ENCODE assay signal across 11 cellular contexts in the genomic region with DNA sequence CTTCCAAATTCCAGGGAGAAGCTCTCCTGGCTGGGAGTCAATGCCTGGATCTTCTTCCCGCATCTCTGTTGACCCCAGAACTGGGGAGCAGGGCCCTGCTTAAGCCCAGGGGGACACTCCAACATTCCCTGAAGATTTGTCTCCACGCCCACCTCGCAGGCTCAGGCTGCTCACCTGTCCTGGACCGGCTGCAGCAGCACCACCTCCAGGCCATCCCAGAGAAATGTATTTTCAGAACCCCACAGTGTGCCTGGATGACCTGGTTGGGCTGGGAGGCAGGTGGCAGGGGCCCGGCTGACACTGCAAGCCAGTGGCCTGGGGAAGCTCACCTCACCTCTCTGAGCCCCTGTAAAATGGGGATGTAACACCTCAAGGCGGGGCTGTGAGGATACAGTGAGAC. TPM values are rescaled to one million over a fixed set of nuclear protein-coding genes. Genes with fewer than 3 reads are reported as not detected.
DNase-seq lines count a peak whose midpoint lies in the region; ATAC-seq and TF ChIP-seq lines count a peak whose summit lies in the region.
"Had no signal": no experiment of that assay in that cellular context is flagged by ENCODE, and none has a peak within 500 bp of the region (broad histone marks: within the 10 kb centered on the region; RNA-seq: fewer than 3 reads in every experiment).

No MANE protein-coding gene starts in this region.

- H2AFZ ChIP-seq in GM23338, result peak overlapping the region; percentile 83

- intact Hi-C loops in left colon (cut with DNase I, micrococcal nuclease) (no loop called here), left lung (cut with DNase I) (no loop called here)

- no peak overlapping the region for H3K4me3 Mint-ChIP-seq in GM23338
- H3K4me3 Mint-ChIP-seq: brain had no signal

- H4K20me1 ChIP-seq in GM23338 (replicated peaks; ENCODE audit: insufficient read depth), result no peaks in the 10 kb centered on the region

- H3K36me3 ChIP-seq in GM23338 (ENCODE audit: insufficient read depth) (no peaks in the 10 kb centered on the region), left lung (no peaks in the 10 kb centered on the region), MG63 (no peaks in the 10 kb centered on the region)
- H3K36me3 ChIP-seq: right atrium auricular region had no signal

- H3K27ac ChIP-seq in GM23338 (ENCODE audit: low read depth) (no peak overlapping the region), VCaP (no peak overlapping the region), left lung (no peak overlapping the region)
- H3K27ac ChIP-seq: right atrium auricular region had no signal

- H3K4me1 ChIP-seq in GM23338 (ENCODE audit: insufficient read depth) (no peaks in the 10 kb centered on the region), left lung (peaks cover 0 to 6% of the 10 kb centered on the region in 2 donors)

- peak; percentile 13 for DNase-seq in DMS 273 (lab: John Stamatoyannopoulos, UW; ENCODE audit: unreplicated experiment)
- no peak for DNase-seq in DMS 273 treated with DMSO at 0.1 percent for 48 hours (lab: John Stamatoyannopoulos, UW)
- peak; percentile 86 for DNase-seq in GM23338 (ENCODE audit: low spot score)
- DNase-seq in left colon, result no peak
- no peak for DNase-seq in left lung
- DNase-seq in MG63, result no peak
- DNase-seq: NCI-H1417 treated with DMSO at 0.1 percent for 48 hours had no signal

- ATAC-seq in GM23338 (peak; percentile 91), left colon (peak; percentile 46), left lung (no peak), HG02970 (IDR thresholded peaks at IDR 0.05; ENCODE audit: low FRiP score, unreplicated experiment) (no peak)

- no peaks in the 10 kb centered on the region for H3K79me2 ChIP-seq in GM23338 (replicated peaks; ENCODE audit: insufficient read depth)

- no peaks in the 10 kb centered on the region for H3K9me3 Mint-ChIP-seq in GM23338
- H3K9me3 Mint-ChIP-seq: brain had no signal

- no peak overlapping the region for H3K27ac Mint-ChIP-seq in GM23338
- H3K27ac Mint-ChIP-seq: brain had no signal

- H3K9me2 ChIP-seq in GM23338 (ENCODE audit: insufficient read depth), result no peaks in the 10 kb centered on the region

- H3K27me3 ChIP-seq in GM23338 (ENCODE audit: insufficient read depth) (0 out of 2 replicates have a peak, but pooled peaks cover 5% of the 10 kb centered on the region), left lung (peaks cover 2 to 88% of the 10 kb centered on the region in 2 donors), MG63 (peaks cover 3% of the 10 kb centered on the region; the same call in 1 of the 2 replicates)

- H3K4me3 ChIP-seq in GM23338, result no peak overlapping the region
- H3K4me3 ChIP-seq in left lung, result no peak overlapping the region
- no peak overlapping the region for H3K4me3 ChIP-seq in MG63
- H3K4me3 ChIP-seq: right atrium auricular region had no signal

- 0 out of 3 replicates have a peak, but pooled peaks cover 3% of the 10 kb centered on the region for H3K4me1 Mint-ChIP-seq in GM23338

- H3K9me3 ChIP-seq in left lung, result no peaks in the 10 kb centered on the region
- no peaks in the 10 kb centered on the region for H3K9me3 ChIP-seq in MG63
- H3K9me3 ChIP-seq: right atrium auricular region had no signal

- H3K36me3 Mint-ChIP-seq in GM23338 (ENCODE audit: low read depth), result no peaks in the 10 kb centered on the region
- H3K36me3 Mint-ChIP-seq: brain had no signal

- no peaks in the 10 kb centered on the region for H3F3A ChIP-seq in GM23338 (replicated peaks; ENCODE audit: low read depth)

- no peak overlapping the region for H3K4me2 ChIP-seq in GM23338

- H3K27me3 Mint-ChIP-seq in GM23338 (ENCODE audit: insufficient read depth, low read depth, poor library complexity), result peaks cover 5% of the 10 kb centered on the region

- TF ChIP-seq CTCF in GM23338 (conservative IDR thresholded peaks at IDR 0.05; ENCODE audit: low read depth in 2 of 2) (peak; percentile 62 to 83), VCaP (conservative IDR thresholded peaks at IDR 0.05) (peak; percentile 78), left lung (IDR thresholded peaks at IDR 0.05) (no peak)

TF ChIP-seq in GM23338, 12 proteins besides CTCF, POLR2A, EP300 and RAD21 (continues in another document):
- TF ChIP-seq, protein P1, sequence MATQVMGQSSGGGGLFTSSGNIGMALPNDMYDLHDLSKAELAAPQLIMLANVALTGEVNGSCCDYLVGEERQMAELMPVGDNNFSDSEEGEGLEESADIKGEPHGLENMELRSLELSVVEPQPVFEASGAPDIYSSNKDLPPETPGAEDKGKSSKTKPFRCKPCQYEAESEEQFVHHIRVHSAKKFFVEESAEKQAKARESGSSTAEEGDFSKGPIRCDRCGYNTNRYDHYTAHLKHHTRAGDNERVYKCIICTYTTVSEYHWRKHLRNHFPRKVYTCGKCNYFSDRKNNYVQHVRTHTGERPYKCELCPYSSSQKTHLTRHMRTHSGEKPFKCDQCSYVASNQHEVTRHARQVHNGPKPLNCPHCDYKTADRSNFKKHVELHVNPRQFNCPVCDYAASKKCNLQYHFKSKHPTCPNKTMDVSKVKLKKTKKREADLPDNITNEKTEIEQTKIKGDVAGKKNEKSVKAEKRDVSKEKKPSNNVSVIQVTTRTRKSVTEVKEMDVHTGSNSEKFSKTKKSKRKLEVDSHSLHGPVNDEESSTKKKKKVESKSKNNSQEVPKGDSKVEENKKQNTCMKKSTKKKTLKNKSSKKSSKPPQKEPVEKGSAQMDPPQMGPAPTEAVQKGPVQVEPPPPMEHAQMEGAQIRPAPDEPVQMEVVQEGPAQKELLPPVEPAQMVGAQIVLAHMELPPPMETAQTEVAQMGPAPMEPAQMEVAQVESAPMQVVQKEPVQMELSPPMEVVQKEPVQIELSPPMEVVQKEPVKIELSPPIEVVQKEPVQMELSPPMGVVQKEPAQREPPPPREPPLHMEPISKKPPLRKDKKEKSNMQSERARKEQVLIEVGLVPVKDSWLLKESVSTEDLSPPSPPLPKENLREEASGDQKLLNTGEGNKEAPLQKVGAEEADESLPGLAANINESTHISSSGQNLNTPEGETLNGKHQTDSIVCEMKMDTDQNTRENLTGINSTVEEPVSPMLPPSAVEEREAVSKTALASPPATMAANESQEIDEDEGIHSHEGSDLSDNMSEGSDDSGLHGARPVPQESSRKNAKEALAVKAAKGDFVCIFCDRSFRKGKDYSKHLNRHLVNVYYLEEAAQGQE (IDR thresholded peaks at IDR 0.05; ENCODE audit: unreplicated experiment), result no peak
- TF ChIP-seq POLR2AphosphoS5 (IDR thresholded peaks at IDR 0.05; ENCODE audit: low read depth), result no peak
- TF ChIP-seq EZH2phosphoT487 (IDR thresholded peaks at IDR 0.05; ENCODE audit: unreplicated experiment), result no peak

RNA-seq across cellular contexts. Expression of gene ZBTB43, which starts 27.1 kb away (rescaled TPM):
- 11.8 and 12.7 TPM in 2 replicates for total RNA-seq in GM23338 (2014; rRNA removed; shearing (Covaris generic))
- 8.8 and 9.7 TPM in 2 replicates for polyA plus RNA-seq in GM23338 (2016; fragmentation: Nextera tagmentation; extraction: Ambion mirVana)
- total RNA-seq in left colon, result 10 to 100 TPM; 15.5 to 17.3 TPM
- 10 to 100 TPM; 20.8 to 28.3 TPM for total RNA-seq in left lung
- total RNA-seq in MG63 (2014; rRNA removed; shearing (Covaris generic); ENCODE audit: low replicate concordance), result 3.2 and 3.8 TPM in 2 replicates

Comparison
In these comparisons a context has a peak if more than half of its experiments do, and no peak if none do; other contexts are left out.
1. DNase-seq: peak in DMS 273 (single experiment) and GM23338 (single experiment); none in DMS 273 treated with DMSO at 0.1 percent for 48 hours (single experiment), left colon (0 of 2), left lung (0 of 2) and MG63 (single experiment).
2. ATAC-seq: peak in GM23338 (single experiment) and left colon (single experiment); none in left lung (single experiment) and HG02970 (single experiment).
3. CTCF ChIP-seq: peak in GM23338 (2 of 2) and VCaP (single experiment); none in left lung (0 of 2).